8 cellular contexts compared by ENCODE assay signal in the genomic region with DNA sequence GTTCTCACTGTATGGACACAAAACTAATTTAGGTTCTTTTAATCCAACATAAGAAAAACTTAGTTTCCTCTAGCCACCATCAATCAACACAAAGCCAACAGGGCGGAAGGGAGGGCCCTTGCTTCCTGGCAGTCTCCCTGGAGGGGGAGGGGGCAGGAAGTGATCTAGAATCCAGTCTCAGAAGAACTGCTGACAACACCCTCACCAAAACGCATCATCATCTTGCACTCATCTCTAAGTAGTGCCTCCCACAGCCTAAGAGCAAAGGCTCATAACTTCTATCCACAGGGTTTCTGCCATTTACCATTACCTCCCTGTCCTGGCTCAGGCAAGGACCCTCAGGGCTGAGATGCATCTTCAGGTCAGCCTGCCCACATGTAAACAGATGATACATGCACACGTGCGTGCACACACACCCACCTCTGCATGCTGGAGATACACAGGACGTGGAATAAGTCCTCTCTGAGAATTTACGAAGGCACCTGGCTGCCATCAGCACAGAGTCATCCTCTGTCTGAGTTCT.
DNase-seq lines count a peak whose midpoint lies in the region; ATAC-seq and TF ChIP-seq lines count a peak whose summit lies in the region.

No MANE protein-coding gene starts in this region.

- no peak for TF ChIP-seq POLR2A in NB4 (IDR thresholded peaks at IDR 0.05; ENCODE audit: extremely low read depth, insufficient read length)

- peak; percentile 18 for DNase-seq in NB4 (ENCODE audit: low read depth)
- peak; percentile 69 for DNase-seq in activated CD8-positive, alpha-beta memory T cell treated with anti-CD3 and anti-CD28 coated beads for 24 hours
- peak; percentile 47 to 53 for DNase-seq in foreskin fibroblast
- peak; percentile 23 for DNase-seq in stimulated activated CD8-positive, alpha-beta memory T cell treated with anti-CD3 and anti-CD28 coated beads, Interleukin-15, amount 100 ng/mL, for 1 hour (ENCODE audit: low read depth)
- no peak for DNase-seq in amygdala (lab: John Stamatoyannopoulos, UW)

- no peak overlapping the region for H3K4me3 ChIP-seq in NB4 (ENCODE audit: low read depth, low read length)
- no peak overlapping the region for H3K4me3 ChIP-seq in foreskin fibroblast (ENCODE audit: low read depth in 1 of 2, low read length in 2 of 2)

- TF ChIP-seq CTCF in NB4 (IDR thresholded peaks at IDR 0.05; ENCODE audit: low read depth, low read length), result no peak
- no peak for TF ChIP-seq CTCF in foreskin fibroblast (IDR thresholded peaks at IDR 0.05; ENCODE audit: low read depth, low read length)

- no peak for ATAC-seq in HG02938 (IDR thresholded peaks at IDR 0.05; ENCODE audit: unreplicated experiment)
- no peak for ATAC-seq in HG03280 (IDR thresholded peaks at IDR 0.05; ENCODE audit: unreplicated experiment)
- no peak for ATAC-seq in GM21786 (IDR thresholded peaks at IDR 0.05; ENCODE audit: unreplicated experiment)

Comparison
In these comparisons a context has a peak if more than half of its experiments do, and no peak if none do; other contexts are left out.
1. DNase-seq: peak in NB4 (single experiment), activated CD8-positive, alpha-beta memory T cell treated with anti-CD3 and anti-CD28 coated beads for 24 hours (single experiment), foreskin fibroblast (2 of 2) and stimulated activated CD8-positive, alpha-beta memory T cell treated with anti-CD3 and anti-CD28 coated beads, Interleukin-15, amount 100 ng/mL, for 1 hour (single experiment); none in amygdala (0 of 56).